2 cellular contexts compared by ENCODE assay signal in genomic region chr7:122528879-122529481, GRCh38.
TF ChIP-seq lines count a peak whose summit lies in the region.

No MANE protein-coding gene starts in this region.

TF ChIP-seq in HCT116, 20 proteins besides CTCF, POLR2A, EP300 and RAD21:
- TF ChIP-seq TCF7L2 (IDR thresholded peaks at IDR 0.05; ENCODE audit: borderline replicate concordance, extremely low read depth, insufficient read depth, insufficient read length) (no peak), EGR1 (IDR thresholded peaks at IDR 0.05; ENCODE audit: low read depth) (no peak), YY1 (IDR thresholded peaks at IDR 0.05; ENCODE audit: extremely low read depth, insufficient replicate concordance, low read depth, low read length) (no peak), SRF (IDR thresholded peaks at IDR 0.05; ENCODE audit: low read depth) (no peak), EZH2 (IDR thresholded peaks at IDR 0.05) (no peak), SP1 (IDR thresholded peaks at IDR 0.05; ENCODE audit: low read depth) (no peak), FOSL1 (IDR thresholded peaks at IDR 0.05; ENCODE audit: low read depth) (no peak), JUND (IDR thresholded peaks at IDR 0.05) (no peak), CEBPB (IDR thresholded peaks at IDR 0.05; ENCODE audit: low read depth) (no peak), ELF1 (IDR thresholded peaks at IDR 0.05; ENCODE audit: borderline replicate concordance, low read depth) (no peak), EZH2phosphoT487 (IDR thresholded peaks at IDR 0.05; ENCODE audit: borderline replicate concordance) (no peak), POLR2AphosphoS5 (IDR thresholded peaks at IDR 0.05; ENCODE audit: low read depth, low read length) (no peak), CBX3 (IDR thresholded peaks at IDR 0.05; ENCODE audit: low read depth) (no peak), MAX (IDR thresholded peaks at IDR 0.05) (no peak), SIN3A (IDR thresholded peaks at IDR 0.05; ENCODE audit: low read depth) (no peak), ZFX (IDR thresholded peaks at IDR 0.05) (no peak), ZNF274 (IDR thresholded peaks at IDR 0.05; ENCODE audit: low read depth, low read length) (no peak)
- TF ChIP-seq, protein P1, sequence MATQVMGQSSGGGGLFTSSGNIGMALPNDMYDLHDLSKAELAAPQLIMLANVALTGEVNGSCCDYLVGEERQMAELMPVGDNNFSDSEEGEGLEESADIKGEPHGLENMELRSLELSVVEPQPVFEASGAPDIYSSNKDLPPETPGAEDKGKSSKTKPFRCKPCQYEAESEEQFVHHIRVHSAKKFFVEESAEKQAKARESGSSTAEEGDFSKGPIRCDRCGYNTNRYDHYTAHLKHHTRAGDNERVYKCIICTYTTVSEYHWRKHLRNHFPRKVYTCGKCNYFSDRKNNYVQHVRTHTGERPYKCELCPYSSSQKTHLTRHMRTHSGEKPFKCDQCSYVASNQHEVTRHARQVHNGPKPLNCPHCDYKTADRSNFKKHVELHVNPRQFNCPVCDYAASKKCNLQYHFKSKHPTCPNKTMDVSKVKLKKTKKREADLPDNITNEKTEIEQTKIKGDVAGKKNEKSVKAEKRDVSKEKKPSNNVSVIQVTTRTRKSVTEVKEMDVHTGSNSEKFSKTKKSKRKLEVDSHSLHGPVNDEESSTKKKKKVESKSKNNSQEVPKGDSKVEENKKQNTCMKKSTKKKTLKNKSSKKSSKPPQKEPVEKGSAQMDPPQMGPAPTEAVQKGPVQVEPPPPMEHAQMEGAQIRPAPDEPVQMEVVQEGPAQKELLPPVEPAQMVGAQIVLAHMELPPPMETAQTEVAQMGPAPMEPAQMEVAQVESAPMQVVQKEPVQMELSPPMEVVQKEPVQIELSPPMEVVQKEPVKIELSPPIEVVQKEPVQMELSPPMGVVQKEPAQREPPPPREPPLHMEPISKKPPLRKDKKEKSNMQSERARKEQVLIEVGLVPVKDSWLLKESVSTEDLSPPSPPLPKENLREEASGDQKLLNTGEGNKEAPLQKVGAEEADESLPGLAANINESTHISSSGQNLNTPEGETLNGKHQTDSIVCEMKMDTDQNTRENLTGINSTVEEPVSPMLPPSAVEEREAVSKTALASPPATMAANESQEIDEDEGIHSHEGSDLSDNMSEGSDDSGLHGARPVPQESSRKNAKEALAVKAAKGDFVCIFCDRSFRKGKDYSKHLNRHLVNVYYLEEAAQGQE (IDR thresholded peaks at IDR 0.05; ENCODE audit: low read depth), result no peak
- TF ChIP-seq, protein P2, sequence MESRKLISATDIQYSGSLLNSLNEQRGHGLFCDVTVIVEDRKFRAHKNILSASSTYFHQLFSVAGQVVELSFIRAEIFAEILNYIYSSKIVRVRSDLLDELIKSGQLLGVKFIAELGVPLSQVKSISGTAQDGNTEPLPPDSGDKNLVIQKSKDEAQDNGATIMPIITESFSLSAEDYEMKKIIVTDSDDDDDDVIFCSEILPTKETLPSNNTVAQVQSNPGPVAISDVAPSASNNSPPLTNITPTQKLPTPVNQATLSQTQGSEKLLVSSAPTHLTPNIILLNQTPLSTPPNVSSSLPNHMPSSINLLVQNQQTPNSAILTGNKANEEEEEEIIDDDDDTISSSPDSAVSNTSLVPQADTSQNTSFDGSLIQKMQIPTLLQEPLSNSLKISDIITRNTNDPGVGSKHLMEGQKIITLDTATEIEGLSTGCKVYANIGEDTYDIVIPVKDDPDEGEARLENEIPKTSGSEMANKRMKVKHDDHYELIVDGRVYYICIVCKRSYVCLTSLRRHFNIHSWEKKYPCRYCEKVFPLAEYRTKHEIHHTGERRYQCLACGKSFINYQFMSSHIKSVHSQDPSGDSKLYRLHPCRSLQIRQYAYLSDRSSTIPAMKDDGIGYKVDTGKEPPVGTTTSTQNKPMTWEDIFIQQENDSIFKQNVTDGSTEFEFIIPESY (IDR thresholded peaks at IDR 0.05; ENCODE audit: extremely low read depth, insufficient replicate concordance, low read length), result no peak
- TF ChIP-seq, protein P3, sequence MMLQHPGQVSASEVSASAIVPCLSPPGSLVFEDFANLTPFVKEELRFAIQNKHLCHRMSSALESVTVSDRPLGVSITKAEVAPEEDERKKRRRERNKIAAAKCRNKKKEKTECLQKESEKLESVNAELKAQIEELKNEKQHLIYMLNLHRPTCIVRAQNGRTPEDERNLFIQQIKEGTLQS (IDR thresholded peaks at IDR 0.05), result no peak
TF ChIP-seq in HCT116: peak in this region for 0.

TF ChIP-seq in H1, 55 proteins besides CTCF, POLR2A, EP300 and RAD21:
- TF ChIP-seq SRF (IDR thresholded peaks at IDR 0.05; ENCODE audit: low read depth, low read length), result no peak
- TF ChIP-seq BACH1 (IDR thresholded peaks at IDR 0.05; ENCODE audit: low read length), result no peak
- no peak for TF ChIP-seq NRF1 (IDR thresholded peaks at IDR 0.05; ENCODE audit: low read depth, low read length)
- no peak for TF ChIP-seq CREB1 (IDR thresholded peaks at IDR 0.05)
- TF ChIP-seq RXRA (IDR thresholded peaks at IDR 0.05; ENCODE audit: insufficient read depth, low read depth, low read length), result no peak
- no peak for TF ChIP-seq GTF2F1 (IDR thresholded peaks at IDR 0.05; ENCODE audit: borderline replicate concordance, low read depth, low read length)
- no peak for TF ChIP-seq ZNF274 (IDR thresholded peaks at IDR 0.05; ENCODE audit: borderline replicate concordance, extremely low read depth, low read length)
- no peak for TF ChIP-seq EZH2 (IDR thresholded peaks at IDR 0.05; ENCODE audit: low read depth, low read length, severe bottlenecking)
- no peak for TF ChIP-seq SIN3A (conservative IDR thresholded peaks at IDR 0.05 in 1 of 2, IDR thresholded peaks at IDR 0.05 in 1 of 2; ENCODE audit: low read depth in 1 of 2, low read length in 2 of 2)
- TF ChIP-seq NANOG (IDR thresholded peaks at IDR 0.05; ENCODE audit: insufficient read depth, low read depth, low read length, poor library complexity, severe bottlenecking), result no peak
- TF ChIP-seq CEBPB (IDR thresholded peaks at IDR 0.05; ENCODE audit: low read depth, low read length), result no peak
- no peak for TF ChIP-seq JUN (IDR thresholded peaks at IDR 0.05; ENCODE audit: low read depth, low read length)
- TF ChIP-seq CHD2 (IDR thresholded peaks at IDR 0.05; ENCODE audit: low read length), result no peak
- no peak for TF ChIP-seq SP1 (IDR thresholded peaks at IDR 0.05; ENCODE audit: low read depth, low read length)
- TF ChIP-seq, protein P4, sequence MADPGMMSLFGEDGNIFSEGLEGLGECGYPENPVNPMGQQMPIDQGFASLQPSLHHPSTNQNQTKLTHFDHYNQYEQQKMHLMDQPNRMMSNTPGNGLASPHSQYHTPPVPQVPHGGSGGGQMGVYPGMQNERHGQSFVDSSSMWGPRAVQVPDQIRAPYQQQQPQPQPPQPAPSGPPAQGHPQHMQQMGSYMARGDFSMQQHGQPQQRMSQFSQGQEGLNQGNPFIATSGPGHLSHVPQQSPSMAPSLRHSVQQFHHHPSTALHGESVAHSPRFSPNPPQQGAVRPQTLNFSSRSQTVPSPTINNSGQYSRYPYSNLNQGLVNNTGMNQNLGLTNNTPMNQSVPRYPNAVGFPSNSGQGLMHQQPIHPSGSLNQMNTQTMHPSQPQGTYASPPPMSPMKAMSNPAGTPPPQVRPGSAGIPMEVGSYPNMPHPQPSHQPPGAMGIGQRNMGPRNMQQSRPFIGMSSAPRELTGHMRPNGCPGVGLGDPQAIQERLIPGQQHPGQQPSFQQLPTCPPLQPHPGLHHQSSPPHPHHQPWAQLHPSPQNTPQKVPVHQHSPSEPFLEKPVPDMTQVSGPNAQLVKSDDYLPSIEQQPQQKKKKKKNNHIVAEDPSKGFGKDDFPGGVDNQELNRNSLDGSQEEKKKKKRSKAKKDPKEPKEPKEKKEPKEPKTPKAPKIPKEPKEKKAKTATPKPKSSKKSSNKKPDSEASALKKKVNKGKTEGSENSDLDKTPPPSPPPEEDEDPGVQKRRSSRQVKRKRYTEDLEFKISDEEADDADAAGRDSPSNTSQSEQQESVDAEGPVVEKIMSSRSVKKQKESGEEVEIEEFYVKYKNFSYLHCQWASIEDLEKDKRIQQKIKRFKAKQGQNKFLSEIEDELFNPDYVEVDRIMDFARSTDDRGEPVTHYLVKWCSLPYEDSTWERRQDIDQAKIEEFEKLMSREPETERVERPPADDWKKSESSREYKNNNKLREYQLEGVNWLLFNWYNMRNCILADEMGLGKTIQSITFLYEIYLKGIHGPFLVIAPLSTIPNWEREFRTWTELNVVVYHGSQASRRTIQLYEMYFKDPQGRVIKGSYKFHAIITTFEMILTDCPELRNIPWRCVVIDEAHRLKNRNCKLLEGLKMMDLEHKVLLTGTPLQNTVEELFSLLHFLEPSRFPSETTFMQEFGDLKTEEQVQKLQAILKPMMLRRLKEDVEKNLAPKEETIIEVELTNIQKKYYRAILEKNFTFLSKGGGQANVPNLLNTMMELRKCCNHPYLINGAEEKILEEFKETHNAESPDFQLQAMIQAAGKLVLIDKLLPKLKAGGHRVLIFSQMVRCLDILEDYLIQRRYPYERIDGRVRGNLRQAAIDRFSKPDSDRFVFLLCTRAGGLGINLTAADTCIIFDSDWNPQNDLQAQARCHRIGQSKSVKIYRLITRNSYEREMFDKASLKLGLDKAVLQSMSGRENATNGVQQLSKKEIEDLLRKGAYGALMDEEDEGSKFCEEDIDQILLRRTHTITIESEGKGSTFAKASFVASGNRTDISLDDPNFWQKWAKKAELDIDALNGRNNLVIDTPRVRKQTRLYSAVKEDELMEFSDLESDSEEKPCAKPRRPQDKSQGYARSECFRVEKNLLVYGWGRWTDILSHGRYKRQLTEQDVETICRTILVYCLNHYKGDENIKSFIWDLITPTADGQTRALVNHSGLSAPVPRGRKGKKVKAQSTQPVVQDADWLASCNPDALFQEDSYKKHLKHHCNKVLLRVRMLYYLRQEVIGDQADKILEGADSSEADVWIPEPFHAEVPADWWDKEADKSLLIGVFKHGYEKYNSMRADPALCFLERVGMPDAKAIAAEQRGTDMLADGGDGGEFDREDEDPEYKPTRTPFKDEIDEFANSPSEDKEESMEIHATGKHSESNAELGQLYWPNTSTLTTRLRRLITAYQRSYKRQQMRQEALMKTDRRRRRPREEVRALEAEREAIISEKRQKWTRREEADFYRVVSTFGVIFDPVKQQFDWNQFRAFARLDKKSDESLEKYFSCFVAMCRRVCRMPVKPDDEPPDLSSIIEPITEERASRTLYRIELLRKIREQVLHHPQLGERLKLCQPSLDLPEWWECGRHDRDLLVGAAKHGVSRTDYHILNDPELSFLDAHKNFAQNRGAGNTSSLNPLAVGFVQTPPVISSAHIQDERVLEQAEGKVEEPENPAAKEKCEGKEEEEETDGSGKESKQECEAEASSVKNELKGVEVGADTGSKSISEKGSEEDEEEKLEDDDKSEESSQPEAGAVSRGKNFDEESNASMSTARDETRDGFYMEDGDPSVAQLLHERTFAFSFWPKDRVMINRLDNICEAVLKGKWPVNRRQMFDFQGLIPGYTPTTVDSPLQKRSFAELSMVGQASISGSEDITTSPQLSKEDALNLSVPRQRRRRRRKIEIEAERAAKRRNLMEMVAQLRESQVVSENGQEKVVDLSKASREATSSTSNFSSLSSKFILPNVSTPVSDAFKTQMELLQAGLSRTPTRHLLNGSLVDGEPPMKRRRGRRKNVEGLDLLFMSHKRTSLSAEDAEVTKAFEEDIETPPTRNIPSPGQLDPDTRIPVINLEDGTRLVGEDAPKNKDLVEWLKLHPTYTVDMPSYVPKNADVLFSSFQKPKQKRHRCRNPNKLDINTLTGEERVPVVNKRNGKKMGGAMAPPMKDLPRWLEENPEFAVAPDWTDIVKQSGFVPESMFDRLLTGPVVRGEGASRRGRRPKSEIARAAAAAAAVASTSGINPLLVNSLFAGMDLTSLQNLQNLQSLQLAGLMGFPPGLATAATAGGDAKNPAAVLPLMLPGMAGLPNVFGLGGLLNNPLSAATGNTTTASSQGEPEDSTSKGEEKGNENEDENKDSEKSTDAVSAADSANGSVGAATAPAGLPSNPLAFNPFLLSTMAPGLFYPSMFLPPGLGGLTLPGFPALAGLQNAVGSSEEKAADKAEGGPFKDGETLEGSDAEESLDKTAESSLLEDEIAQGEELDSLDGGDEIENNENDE (IDR thresholded peaks at IDR 0.05; ENCODE audit: insufficient replicate concordance, low read length), result no peak
TF ChIP-seq in H1: peak in this region for 0.
